Comparison of ENCODE assay signal across 29 cellular contexts in the genomic region with DNA sequence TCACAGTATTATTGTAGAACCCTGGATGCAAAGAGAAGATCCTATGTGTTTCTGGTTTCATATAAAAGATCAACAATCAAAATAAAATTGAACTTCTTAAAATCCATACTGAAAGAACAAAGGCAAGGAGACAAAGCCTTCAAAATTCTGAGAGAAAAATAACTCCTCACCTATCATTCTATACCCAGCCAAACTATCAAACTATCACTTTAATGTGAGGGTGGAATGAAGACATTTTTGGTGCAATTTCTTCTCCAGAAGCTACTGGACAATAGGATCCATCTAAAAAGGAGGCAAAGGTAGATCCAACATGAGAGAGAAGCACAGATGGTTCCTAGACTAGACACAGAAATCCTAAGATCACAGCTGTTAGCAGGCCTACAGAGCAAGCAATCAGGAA.
"Had no signal": no experiment of that assay in that cellular context is flagged by ENCODE, and none has a peak within 500 bp of the region (broad histone marks: within the 10 kb centered on the region; RNA-seq: fewer than 3 reads in every experiment).

No MANE protein-coding gene starts in this region.

- H3K27ac ChIP-seq: neural progenitor cell, ovary, parathyroid adenoma, psoas muscle, skin epidermis, spleen, suprapubic skin, testis, tibial artery, transverse colon, upper lobe of right lung, uterus had no signal

- H3K9ac ChIP-seq: neural progenitor cell, parathyroid adenoma had no signal

- H3K27me3 ChIP-seq: neural progenitor cell, ovary, spleen, suprapubic skin, testis, tibial artery, transverse colon, upper lobe of right lung, uterus had no signal

- H3K4me2 ChIP-seq: neural progenitor cell, smooth muscle cell had no signal

- DNase-seq: naive thymus-derived CD4-positive, alpha-beta T cell; natural killer cell; nucleus accumbens; ovary; posterior cingulate gyrus; psoas muscle; right cardiac atrium; spleen; stimulated activated CD4-positive, alpha-beta T cell treated with anti-CD3 and anti-CD28 coated beads, Interleukin-12 subunit alpha, Interleukin-12 subunit beta, amount 100 ng/mL, for 4 hours; stimulated activated CD4-positive, alpha-beta T cell treated with anti-CD3 and anti-CD28 coated beads, Interleukin-1b, Interleukin-23, amount 100 ng/mL, for 48 hours; stimulated activated CD4-positive, alpha-beta T cell treated with anti-CD3 and anti-CD28 coated beads, Interleukin-4, amount 100 ng/mL, for 1 hour; stimulated activated CD4-positive, alpha-beta T cell treated with anti-CD3 and anti-CD28 coated beads, Interleukin-4, amount 100 ng/mL, for 4 hours; stimulated activated CD8-positive, alpha-beta memory T cell treated with anti-CD3 and anti-CD28 coated beads, Interleukin-4, amount 100 ng/mL, for 48 hours; stimulated activated naive CD4-positive, alpha-beta T cell; stimulated activated naive CD8-positive, alpha-beta T cell treated with anti-CD3 and anti-CD28 coated beads, Interleukin-15, amount 100 ng/mL, for 72 hours; stimulated activated naive CD8-positive, alpha-beta T cell treated with anti-CD3 and anti-CD28 coated beads, Interleukin-15, Interleukin-2, amounts not matched to agents 100 U/mL and 50 U/mL, for 24 hours; substantia nigra; testis; tibial artery; transverse colon; upper lobe of right lung; uterus had no signal

- ATAC-seq: naive thymus-derived CD4-positive, alpha-beta T cell; natural killer cell; psoas muscle; right cardiac atrium; sciatic nerve; stimulated activated memory B cell treated with anti-CD40 and anti-IgM and Interleukin-4, amounts not matched to agents 10 μg/mL and 1 μg/mL and 100 μg/mL, for 72 hours; stimulated activated naive CD8-positive, alpha-beta T cell treated with anti-CD3 and anti-CD28 coated beads, Interleukin-15, amount 100 ng/mL, for 72 hours; stimulated activated naive CD8-positive, alpha-beta T cell treated with anti-CD3 and anti-CD28 coated beads, Interleukin-15, Interleukin-2, amounts not matched to agents 100 U/mL and 50 U/mL, for 24 hours; upper lobe of right lung had no signal

- H3K79me2 ChIP-seq: parathyroid adenoma had no signal

- H3K36me3 ChIP-seq: neural progenitor cell, ovary, upper lobe of right lung, uterus had no signal

- H3K9me3 ChIP-seq: ovary, testis had no signal

- H2AFZ ChIP-seq: neural progenitor cell, parathyroid adenoma had no signal

- H3K4me1 ChIP-seq: parathyroid adenoma, psoas muscle, testis, upper lobe of right lung, uterus had no signal

- H3K4me3 ChIP-seq: neural progenitor cell, ovary, psoas muscle, skin epidermis, smooth muscle cell, spleen, suprapubic skin, testis, tibial artery, transverse colon, upper lobe of right lung, uterus had no signal
